Comparison of ENCODE assay signal across 1 cellular context in the genomic region with DNA sequence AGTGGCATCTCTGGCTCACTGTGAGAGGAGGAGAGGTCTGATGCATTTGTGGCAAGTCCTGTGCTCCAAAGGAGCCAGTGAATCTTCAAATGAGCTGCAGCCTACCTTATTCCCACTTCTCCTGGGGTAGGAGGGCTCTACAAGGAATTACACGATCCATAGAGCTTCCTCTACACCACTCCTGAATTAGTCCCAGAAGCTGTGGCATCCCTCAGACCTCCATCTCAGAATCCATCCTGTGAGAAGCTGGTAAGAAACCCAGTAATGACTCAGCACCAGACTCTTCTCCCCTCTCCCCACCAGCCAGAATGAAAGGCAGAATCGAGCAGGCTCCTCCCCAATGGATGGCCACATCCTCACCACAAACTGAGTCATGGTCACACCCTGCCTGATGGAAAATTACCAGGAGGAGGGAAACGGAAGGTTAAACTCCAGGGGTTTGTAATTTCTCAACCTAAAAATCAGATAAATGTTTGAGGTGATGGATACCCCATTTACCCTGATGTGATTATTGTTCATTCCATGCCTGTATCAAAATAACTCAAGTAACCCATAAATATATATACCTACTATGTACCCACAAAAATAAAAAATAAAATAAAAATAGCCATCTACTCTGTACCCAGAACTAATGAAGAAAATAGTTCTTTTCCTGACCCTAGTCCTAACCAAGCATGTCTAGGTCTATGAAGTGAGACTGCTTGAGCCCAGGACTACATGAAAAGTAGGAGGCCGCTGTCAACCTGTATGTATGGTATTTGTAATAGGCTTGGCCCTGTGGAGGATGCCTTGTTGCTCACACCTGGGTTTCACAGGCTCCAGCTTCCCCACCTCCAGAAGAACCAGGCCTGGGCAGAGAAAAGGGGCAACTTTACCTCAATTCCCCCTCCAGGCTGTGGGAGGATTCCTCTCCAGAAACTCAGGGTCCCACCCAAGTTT.
A peak's percentile ranks its signal among the peaks of the same experiment; 100 is the strongest.
TF ChIP-seq lines count a peak whose summit lies in the region.

No MANE protein-coding gene starts in this region.

TF ChIP-seq in K562, 482 proteins besides CTCF, POLR2A, EP300 and RAD21 (continued from another document):
- TF ChIP-seq, protein P1, sequence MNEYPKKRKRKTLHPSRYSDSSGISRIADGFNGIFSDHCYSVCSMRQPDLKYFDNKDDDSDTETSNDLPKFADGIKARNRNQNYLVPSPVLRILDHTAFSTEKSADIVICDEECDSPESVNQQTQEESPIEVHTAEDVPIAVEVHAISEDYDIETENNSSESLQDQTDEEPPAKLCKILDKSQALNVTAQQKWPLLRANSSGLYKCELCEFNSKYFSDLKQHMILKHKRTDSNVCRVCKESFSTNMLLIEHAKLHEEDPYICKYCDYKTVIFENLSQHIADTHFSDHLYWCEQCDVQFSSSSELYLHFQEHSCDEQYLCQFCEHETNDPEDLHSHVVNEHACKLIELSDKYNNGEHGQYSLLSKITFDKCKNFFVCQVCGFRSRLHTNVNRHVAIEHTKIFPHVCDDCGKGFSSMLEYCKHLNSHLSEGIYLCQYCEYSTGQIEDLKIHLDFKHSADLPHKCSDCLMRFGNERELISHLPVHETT (CRISPR knock-in tag; conservative IDR thresholded peaks at IDR 0.05 in 1 of 2, IDR thresholded peaks at IDR 0.05 in 1 of 2), result peak in 1 of 2 experiments; percentile 48; a peak in 1 of 4 replicates
- TF ChIP-seq ZNF79 (CRISPR knock-in tag; IDR thresholded peaks at IDR 0.05; ENCODE audit: low read depth) (no peak), ZNF324 (CRISPR knock-in tag; IDR thresholded peaks at IDR 0.05) (no peak), TAF15 (IDR thresholded peaks at IDR 0.05; ENCODE audit: low read depth, low read length) (no peak), HSF4 (CRISPR knock-in tag; IDR thresholded peaks at IDR 0.05; ENCODE audit: borderline replicate concordance) (no peak), LEF1 (IDR thresholded peaks at IDR 0.05) (peak; percentile 59; the same call in 1 of the 2 replicates), SAP30 (IDR thresholded peaks at IDR 0.05; ENCODE audit: borderline replicate concordance, insufficient read depth, low read depth, low read length, poor library complexity, severe bottlenecking) (no peak), NR2C1 (IDR thresholded peaks at IDR 0.05) (no peak), NR2C1 (tag; IDR thresholded peaks at IDR 0.05) (no peak), ZNF668 (CRISPR knock-in tag; IDR thresholded peaks at IDR 0.05) (no peak), MAZ (CRISPR knock-in tag; conservative IDR thresholded peaks at IDR 0.05 in 1 of 2, IDR thresholded peaks at IDR 0.05 in 1 of 2) (peak; percentile 48 to 50; a peak in 2 of 4 replicates), CBFA2T2 (conservative IDR thresholded peaks at IDR 0.05) (no peak), KLF6 (CRISPR knock-in tag; IDR thresholded peaks at IDR 0.05; ENCODE audit: borderline replicate concordance) (no peak), ETS2 (tag; IDR thresholded peaks at IDR 0.05; ENCODE audit: borderline replicate concordance, poor library complexity, severe bottlenecking) (no peak), CCNT2 (IDR thresholded peaks at IDR 0.05; ENCODE audit: borderline replicate concordance, extremely low read depth, insufficient read length, low read depth, low read length) (no peak), STAT5A (IDR thresholded peaks at IDR 0.05; ENCODE audit: borderline replicate concordance, low read length) (no peak), MIER1 (IDR thresholded peaks at IDR 0.05; ENCODE audit: low read depth) (no peak), SOX6 (IDR thresholded peaks at IDR 0.05) (peak; percentile 60; the same call in 1 of the 2 replicates), CBX2 (IDR thresholded peaks at IDR 0.05; ENCODE audit: insufficient read depth, low read length, poor library complexity, severe bottlenecking) (no peak), NCOA1 (IDR thresholded peaks at IDR 0.05; ENCODE audit: low read depth) (peak; percentile 39; the same call in 1 of the 2 replicates)
- TF ChIP-seq, protein P2, sequence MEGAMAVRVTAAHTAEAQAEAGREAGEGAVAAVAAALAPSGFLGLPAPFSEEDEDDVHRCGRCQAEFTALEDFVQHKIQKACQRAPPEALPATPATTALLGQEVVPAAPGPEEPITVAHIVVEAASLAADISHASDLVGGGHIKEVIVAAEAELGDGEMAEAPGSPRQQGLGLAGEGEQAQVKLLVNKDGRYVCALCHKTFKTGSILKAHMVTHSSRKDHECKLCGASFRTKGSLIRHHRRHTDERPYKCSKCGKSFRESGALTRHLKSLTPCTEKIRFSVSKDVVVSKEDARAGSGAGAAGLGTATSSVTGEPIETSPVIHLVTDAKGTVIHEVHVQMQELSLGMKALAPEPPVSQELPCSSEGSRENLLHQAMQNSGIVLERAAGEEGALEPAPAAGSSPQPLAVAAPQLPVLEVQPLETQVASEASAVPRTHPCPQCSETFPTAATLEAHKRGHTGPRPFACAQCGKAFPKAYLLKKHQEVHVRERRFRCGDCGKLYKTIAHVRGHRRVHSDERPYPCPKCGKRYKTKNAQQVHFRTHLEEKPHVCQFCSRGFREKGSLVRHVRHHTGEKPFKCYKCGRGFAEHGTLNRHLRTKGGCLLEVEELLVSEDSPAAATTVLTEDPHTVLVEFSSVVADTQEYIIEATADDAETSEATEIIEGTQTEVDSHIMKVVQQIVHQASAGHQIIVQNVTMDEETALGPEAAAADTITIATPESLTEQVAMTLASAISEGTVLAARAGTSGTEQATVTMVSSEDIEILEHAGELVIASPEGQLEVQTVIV (CRISPR knock-in tag; IDR thresholded peaks at IDR 0.05; ENCODE audit: borderline replicate concordance), result no peak
- TF ChIP-seq, protein P3, sequence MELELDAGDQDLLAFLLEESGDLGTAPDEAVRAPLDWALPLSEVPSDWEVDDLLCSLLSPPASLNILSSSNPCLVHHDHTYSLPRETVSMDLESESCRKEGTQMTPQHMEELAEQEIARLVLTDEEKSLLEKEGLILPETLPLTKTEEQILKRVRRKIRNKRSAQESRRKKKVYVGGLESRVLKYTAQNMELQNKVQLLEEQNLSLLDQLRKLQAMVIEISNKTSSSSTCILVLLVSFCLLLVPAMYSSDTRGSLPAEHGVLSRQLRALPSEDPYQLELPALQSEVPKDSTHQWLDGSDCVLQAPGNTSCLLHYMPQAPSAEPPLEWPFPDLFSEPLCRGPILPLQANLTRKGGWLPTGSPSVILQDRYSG (tag; conservative IDR thresholded peaks at IDR 0.05; ENCODE audit: low read depth), result no peak
